Comparison of ENCODE assay signal across 19 cellular contexts in the genomic region with DNA sequence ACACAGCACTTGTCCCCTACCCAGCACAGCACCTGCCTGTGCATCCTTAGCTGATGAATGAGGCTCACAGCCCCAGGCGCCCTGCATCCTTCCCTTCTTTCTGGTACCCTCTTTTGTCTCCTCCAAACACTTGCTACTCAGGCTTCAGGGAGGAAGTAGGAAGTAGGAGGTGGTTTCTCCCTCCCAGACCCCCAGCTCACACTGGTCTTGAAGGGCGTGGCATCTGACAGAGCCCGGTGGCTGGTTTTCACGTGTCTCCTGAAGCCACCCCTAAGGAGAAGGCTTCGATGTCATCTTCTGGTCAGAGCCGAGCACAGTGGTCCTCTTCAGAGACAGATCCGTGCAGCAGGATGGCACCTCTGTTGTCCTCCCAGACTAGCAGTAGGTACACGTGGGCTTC.
"Had no signal": no experiment of that assay in that cellular context is flagged by ENCODE, and none has a peak within 500 bp of the region (broad histone marks: within the 10 kb centered on the region; RNA-seq: fewer than 3 reads in every experiment).

No MANE protein-coding gene starts in this region.

- H2AFZ ChIP-seq: hepatocyte had no signal

- H3K4me3 Mint-ChIP-seq: activated B cell treated with CpG ODN at 0.5 μM for 24 hours; activated CD4-positive, alpha-beta T cell treated with anti-CD3 and anti-CD28 coated beads, Interleukin-2, amount 10 ng/mL, durations not matched to agents 24 days and 14 days; activated naive CD4-positive, alpha-beta T cell treated with anti-CD3 and anti-CD28 coated beads, Interleukin-2, amount 10 ng/mL, durations not matched to agents 7 days and 5 days had no signal

- H3K4me1 ChIP-seq: uterus had no signal

- DNase-seq: activated B cell treated with CpG ODN at 0.5 μM for 24 hours; activated CD4-positive, alpha-beta T cell treated with anti-CD3 and anti-CD28 coated beads, Interleukin-2, amount 10 ng/mL, durations not matched to agents 24 days and 14 days; activated naive CD4-positive, alpha-beta T cell treated with anti-CD3 and anti-CD28 coated beads, Interleukin-2, amount 10 ng/mL, durations not matched to agents 7 days and 5 days; activated T-cell treated with anti-CD3 and anti-CD28 coated beads for 4 hours; esophagus squamous epithelium; left ventricle myocardium inferior; mucosa of descending colon; naive thymus-derived CD4-positive, alpha-beta T cell; stimulated activated CD4-positive, alpha-beta T cell treated with anti-CD3 and anti-CD28 coated beads, Interleukin-2, amount 100 ng/mL, for 48 hours; stimulated activated naive B cell treated with anti-CD40 and anti-IgM and Interleukin-4, amounts not matched to agents 10 μg/mL and 1 μg/mL and 100 μg/mL, for 72 hours; T-helper 2 cell; tibial artery; uterus had no signal

- H3K9me3 Mint-ChIP-seq: activated B cell treated with CpG ODN at 0.5 μM for 24 hours; activated CD4-positive, alpha-beta T cell treated with anti-CD3 and anti-CD28 coated beads, Interleukin-2, amount 10 ng/mL, durations not matched to agents 24 days and 14 days; activated naive CD4-positive, alpha-beta T cell treated with anti-CD3 and anti-CD28 coated beads, Interleukin-2, amount 10 ng/mL, durations not matched to agents 7 days and 5 days; naive thymus-derived CD4-positive, alpha-beta T cell; stimulated activated naive B cell treated with anti-CD40 and anti-IgM and Interleukin-4, amounts not matched to agents 10 μg/mL and 1 μg/mL and 100 μg/mL, for 72 hours had no signal

- FAIRE-seq: colon, endothelial cell of umbilical vein, TTC549 had no signal

- H3K27ac ChIP-seq: adrenal gland, cardiac muscle cell, esophagus squamous epithelium, left ventricle myocardium inferior, tibial artery, uterus had no signal

- H3K36me3 ChIP-seq: adrenal gland, cardiac muscle cell, esophagus squamous epithelium, left ventricle myocardium inferior, tibial artery, uterus had no signal

- H3K4me2 ChIP-seq: hepatocyte had no signal

- ATAC-seq: mucosa of descending colon; naive thymus-derived CD4-positive, alpha-beta T cell; stimulated activated naive B cell treated with anti-CD40 and anti-IgM and Interleukin-4, amounts not matched to agents 10 μg/mL and 1 μg/mL and 100 μg/mL, for 72 hours had no signal

- H3K9me3 ChIP-seq: adrenal gland, esophagus squamous epithelium, left ventricle myocardium inferior, mucosa of descending colon, tibial artery, uterus had no signal

- H3K27me3 Mint-ChIP-seq: activated B cell treated with CpG ODN at 0.5 μM for 24 hours; activated CD4-positive, alpha-beta T cell treated with anti-CD3 and anti-CD28 coated beads, Interleukin-2, amount 10 ng/mL, durations not matched to agents 24 days and 14 days; activated naive CD4-positive, alpha-beta T cell treated with anti-CD3 and anti-CD28 coated beads, Interleukin-2, amount 10 ng/mL, durations not matched to agents 7 days and 5 days; naive thymus-derived CD4-positive, alpha-beta T cell; stimulated activated naive B cell treated with anti-CD40 and anti-IgM and Interleukin-4, amounts not matched to agents 10 μg/mL and 1 μg/mL and 100 μg/mL, for 72 hours had no signal

- H3K27me3 ChIP-seq: adrenal gland, cardiac muscle cell, hepatocyte, tibial artery, uterus had no signal

- H3K4me3 ChIP-seq: adrenal gland, cardiac muscle cell, esophagus squamous epithelium, hepatocyte, left ventricle myocardium inferior, mucosa of descending colon, tibial artery, uterus had no signal

- H3K27ac Mint-ChIP-seq: activated B cell treated with CpG ODN at 0.5 μM for 24 hours; activated CD4-positive, alpha-beta T cell treated with anti-CD3 and anti-CD28 coated beads, Interleukin-2, amount 10 ng/mL, durations not matched to agents 24 days and 14 days; activated naive CD4-positive, alpha-beta T cell treated with anti-CD3 and anti-CD28 coated beads, Interleukin-2, amount 10 ng/mL, durations not matched to agents 7 days and 5 days; stimulated activated naive B cell treated with anti-CD40 and anti-IgM and Interleukin-4, amounts not matched to agents 10 μg/mL and 1 μg/mL and 100 μg/mL, for 72 hours had no signal
